1 cellular context compared by ENCODE assay signal in genomic region chr17:39653662-39654331, GRCh38.
TF ChIP-seq lines count a peak whose summit lies in the region.

No MANE protein-coding gene starts in this region.

TF ChIP-seq in HepG2, 621 proteins besides CTCF, POLR2A, EP300 and RAD21 (continued from another document and continues in another):
- TF ChIP-seq GLI4 (CRISPR knock-in tag; IDR thresholded peaks at IDR 0.05; ENCODE audit: borderline replicate concordance) (no peak), DDIT3 (CRISPR knock-in tag; IDR thresholded peaks at IDR 0.05) (no peak), ZBTB26 (CRISPR knock-in tag; IDR thresholded peaks at IDR 0.05; ENCODE audit: borderline replicate concordance) (no peak; the same call in 1 of the 2 replicates), ZNF275 (CRISPR knock-in tag; IDR thresholded peaks at IDR 0.05; ENCODE audit: borderline replicate concordance) (no peak), ZNF589 (CRISPR knock-in tag; conservative IDR thresholded peaks at IDR 0.05) (no peak), PHF8 (CRISPR knock-in tag; IDR thresholded peaks at IDR 0.05) (no peak), MAFF (IDR thresholded peaks at IDR 0.05; ENCODE audit: low read depth, low read length) (no peak), UBTF (CRISPR knock-in tag; IDR thresholded peaks at IDR 0.05) (no peak; the same call in 1 of the 2 replicates), WIZ (CRISPR knock-in tag; IDR thresholded peaks at IDR 0.05) (no peak), AKNA (CRISPR knock-in tag; IDR thresholded peaks at IDR 0.05; ENCODE audit: borderline replicate concordance) (no peak), SP4 (CRISPR knock-in tag; IDR thresholded peaks at IDR 0.05) (peak; percentile 65; the same call in 1 of the 2 replicates), ETV5 (CRISPR knock-in tag; IDR thresholded peaks at IDR 0.05; ENCODE audit: borderline replicate concordance) (peak; percentile 28; the same call in 1 of the 2 replicates), ZNF563 (CRISPR knock-in tag; IDR thresholded peaks at IDR 0.05) (no peak), PCBP2 (optimal IDR thresholded peaks at IDR 0.05; ENCODE audit: low read depth, low read length, poor library complexity, severe bottlenecking) (no peak), NFKBIZ (CRISPR knock-in tag; IDR thresholded peaks at IDR 0.05) (no peak), RNF2 (conservative IDR thresholded peaks at IDR 0.05; ENCODE audit: low read depth) (no peak), ZNF367 (CRISPR knock-in tag; IDR thresholded peaks at IDR 0.05; ENCODE audit: borderline replicate concordance) (no peak), SETDB1 (CRISPR knock-in tag; IDR thresholded peaks at IDR 0.05; ENCODE audit: borderline replicate concordance) (no peak), ZNF562 (CRISPR knock-in tag; IDR thresholded peaks at IDR 0.05; ENCODE audit: borderline replicate concordance) (no peak), ZNF597 (CRISPR knock-in tag; IDR thresholded peaks at IDR 0.05) (no peak), ZNF10 (CRISPR knock-in tag; IDR thresholded peaks at IDR 0.05; ENCODE audit: borderline replicate concordance, low read depth) (no peak), RARG (CRISPR knock-in tag; IDR thresholded peaks at IDR 0.05; ENCODE audit: low read depth) (no peak), ZBTB37 (CRISPR knock-in tag; IDR thresholded peaks at IDR 0.05) (no peak), ZNF790 (CRISPR knock-in tag; IDR thresholded peaks at IDR 0.05; ENCODE audit: borderline replicate concordance) (no peak), ZNF691 (CRISPR knock-in tag; IDR thresholded peaks at IDR 0.05; ENCODE audit: borderline replicate concordance, low read depth) (peak; percentile 72; the same call in 1 of the 2 replicates)
- TF ChIP-seq, protein P1, sequence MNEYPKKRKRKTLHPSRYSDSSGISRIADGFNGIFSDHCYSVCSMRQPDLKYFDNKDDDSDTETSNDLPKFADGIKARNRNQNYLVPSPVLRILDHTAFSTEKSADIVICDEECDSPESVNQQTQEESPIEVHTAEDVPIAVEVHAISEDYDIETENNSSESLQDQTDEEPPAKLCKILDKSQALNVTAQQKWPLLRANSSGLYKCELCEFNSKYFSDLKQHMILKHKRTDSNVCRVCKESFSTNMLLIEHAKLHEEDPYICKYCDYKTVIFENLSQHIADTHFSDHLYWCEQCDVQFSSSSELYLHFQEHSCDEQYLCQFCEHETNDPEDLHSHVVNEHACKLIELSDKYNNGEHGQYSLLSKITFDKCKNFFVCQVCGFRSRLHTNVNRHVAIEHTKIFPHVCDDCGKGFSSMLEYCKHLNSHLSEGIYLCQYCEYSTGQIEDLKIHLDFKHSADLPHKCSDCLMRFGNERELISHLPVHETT (CRISPR knock-in tag; conservative IDR thresholded peaks at IDR 0.05): no peak
- TF ChIP-seq, protein P2, sequence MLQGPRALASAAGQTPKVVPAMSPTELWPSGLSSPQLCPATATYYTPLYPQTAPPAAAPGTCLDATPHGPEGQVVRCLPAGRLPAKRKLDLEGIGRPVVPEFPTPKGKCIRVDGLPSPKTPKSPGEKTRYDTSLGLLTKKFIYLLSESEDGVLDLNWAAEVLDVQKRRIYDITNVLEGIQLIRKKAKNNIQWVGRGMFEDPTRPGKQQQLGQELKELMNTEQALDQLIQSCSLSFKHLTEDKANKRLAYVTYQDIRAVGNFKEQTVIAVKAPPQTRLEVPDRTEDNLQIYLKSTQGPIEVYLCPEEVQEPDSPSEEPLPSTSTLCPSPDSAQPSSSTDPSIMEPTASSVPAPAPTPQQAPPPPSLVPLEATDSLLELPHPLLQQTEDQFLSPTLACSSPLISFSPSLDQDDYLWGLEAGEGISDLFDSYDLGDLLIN (CRISPR knock-in tag; IDR thresholded peaks at IDR 0.05; ENCODE audit: borderline replicate concordance): no peak
- TF ChIP-seq, protein P3, sequence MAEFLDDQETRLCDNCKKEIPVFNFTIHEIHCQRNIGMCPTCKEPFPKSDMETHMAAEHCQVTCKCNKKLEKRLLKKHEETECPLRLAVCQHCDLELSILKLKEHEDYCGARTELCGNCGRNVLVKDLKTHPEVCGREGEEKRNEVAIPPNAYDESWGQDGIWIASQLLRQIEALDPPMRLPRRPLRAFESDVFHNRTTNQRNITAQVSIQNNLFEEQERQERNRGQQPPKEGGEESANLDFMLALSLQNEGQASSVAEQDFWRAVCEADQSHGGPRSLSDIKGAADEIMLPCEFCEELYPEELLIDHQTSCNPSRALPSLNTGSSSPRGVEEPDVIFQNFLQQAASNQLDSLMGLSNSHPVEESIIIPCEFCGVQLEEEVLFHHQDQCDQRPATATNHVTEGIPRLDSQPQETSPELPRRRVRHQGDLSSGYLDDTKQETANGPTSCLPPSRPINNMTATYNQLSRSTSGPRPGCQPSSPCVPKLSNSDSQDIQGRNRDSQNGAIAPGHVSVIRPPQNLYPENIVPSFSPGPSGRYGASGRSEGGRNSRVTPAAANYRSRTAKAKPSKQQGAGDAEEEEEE (CRISPR knock-in tag; IDR thresholded peaks at IDR 0.05; ENCODE audit: borderline replicate concordance): no peak
- TF ChIP-seq, protein P4, sequence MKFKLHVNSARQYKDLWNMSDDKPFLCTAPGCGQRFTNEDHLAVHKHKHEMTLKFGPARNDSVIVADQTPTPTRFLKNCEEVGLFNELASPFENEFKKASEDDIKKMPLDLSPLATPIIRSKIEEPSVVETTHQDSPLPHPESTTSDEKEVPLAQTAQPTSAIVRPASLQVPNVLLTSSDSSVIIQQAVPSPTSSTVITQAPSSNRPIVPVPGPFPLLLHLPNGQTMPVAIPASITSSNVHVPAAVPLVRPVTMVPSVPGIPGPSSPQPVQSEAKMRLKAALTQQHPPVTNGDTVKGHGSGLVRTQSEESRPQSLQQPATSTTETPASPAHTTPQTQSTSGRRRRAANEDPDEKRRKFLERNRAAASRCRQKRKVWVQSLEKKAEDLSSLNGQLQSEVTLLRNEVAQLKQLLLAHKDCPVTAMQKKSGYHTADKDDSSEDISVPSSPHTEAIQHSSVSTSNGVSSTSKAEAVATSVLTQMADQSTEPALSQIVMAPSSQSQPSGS (CRISPR knock-in tag; IDR thresholded peaks at IDR 0.05): no peak
- TF ChIP-seq, protein P5, sequence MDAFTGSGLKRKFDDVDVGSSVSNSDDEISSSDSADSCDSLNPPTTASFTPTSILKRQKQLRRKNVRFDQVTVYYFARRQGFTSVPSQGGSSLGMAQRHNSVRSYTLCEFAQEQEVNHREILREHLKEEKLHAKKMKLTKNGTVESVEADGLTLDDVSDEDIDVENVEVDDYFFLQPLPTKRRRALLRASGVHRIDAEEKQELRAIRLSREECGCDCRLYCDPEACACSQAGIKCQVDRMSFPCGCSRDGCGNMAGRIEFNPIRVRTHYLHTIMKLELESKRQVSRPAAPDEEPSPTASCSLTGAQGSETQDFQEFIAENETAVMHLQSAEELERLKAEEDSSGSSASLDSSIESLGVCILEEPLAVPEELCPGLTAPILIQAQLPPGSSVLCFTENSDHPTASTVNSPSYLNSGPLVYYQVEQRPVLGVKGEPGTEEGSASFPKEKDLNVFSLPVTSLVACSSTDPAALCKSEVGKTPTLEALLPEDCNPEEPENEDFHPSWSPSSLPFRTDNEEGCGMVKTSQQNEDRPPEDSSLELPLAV (CRISPR knock-in tag; conservative IDR thresholded peaks at IDR 0.05; ENCODE audit: low read depth): no peak
- TF ChIP-seq, protein P6, sequence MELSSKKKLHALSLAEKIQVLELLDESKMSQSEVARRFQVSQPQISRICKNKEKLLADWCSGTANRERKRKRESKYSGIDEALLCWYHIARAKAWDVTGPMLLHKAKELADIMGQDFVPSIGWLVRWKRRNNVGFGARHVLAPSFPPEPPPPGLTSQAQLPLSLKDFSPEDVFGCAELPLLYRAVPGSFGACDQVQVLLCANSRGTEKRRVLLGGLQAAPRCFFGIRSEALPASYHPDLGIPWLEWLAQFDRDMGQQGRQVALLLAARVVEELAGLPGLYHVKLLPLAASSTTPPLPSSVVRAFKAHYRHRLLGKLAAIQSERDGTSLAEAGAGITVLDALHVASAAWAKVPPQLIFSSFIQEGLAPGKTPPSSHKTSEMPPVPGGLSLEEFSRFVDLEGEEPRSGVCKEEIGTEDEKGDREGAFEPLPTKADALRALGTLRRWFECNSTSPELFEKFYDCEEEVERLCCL (CRISPR knock-in tag; IDR thresholded peaks at IDR 0.05; ENCODE audit: borderline replicate concordance): no peak
